8 cellular contexts compared by ENCODE assay signal in the genomic region with DNA sequence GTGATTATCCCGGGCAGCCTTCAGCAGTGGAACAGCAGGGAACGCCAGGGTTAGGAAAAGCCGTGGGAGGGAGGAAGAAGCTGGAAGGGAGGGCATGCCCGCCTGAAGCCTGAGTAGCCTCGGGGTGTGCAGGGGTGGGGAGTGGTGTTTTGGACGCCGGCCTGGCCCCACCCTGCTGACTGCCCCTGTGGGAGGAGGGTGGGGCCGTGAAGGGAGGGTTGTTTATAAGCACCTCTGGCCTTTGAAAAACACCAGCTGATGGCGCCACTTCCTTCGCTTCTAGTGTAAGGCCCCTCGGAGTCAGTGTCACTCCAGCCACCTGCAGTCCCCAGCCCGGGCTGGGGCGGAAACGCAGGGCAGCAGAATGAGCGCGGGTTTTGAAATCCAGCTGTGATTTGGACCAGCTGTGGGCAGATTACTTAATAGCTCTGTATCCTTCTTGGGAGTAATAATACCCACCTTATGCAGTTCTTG. TPM values are rescaled to one million over a fixed set of nuclear protein-coding genes. Genes with fewer than 3 reads are reported as not detected.
DNase-seq lines count a peak whose midpoint lies in the region; ATAC-seq and TF ChIP-seq lines count a peak whose summit lies in the region.

No MANE protein-coding gene starts in this region.

- no peak for TF ChIP-seq POLR2A in gastroesophageal sphincter (IDR thresholded peaks at IDR 0.05)

- peak; percentile 84 for DNase-seq in GM03348 (ENCODE audit: low spot score)
- peak; percentile 80 for DNase-seq in RPMI7951 (ENCODE audit: low read depth)
- peak; percentile 66 for DNase-seq in renal cortical epithelial cell (ENCODE audit: low read depth)
- no peak for DNase-seq in activated CD4-positive, alpha-beta T cell treated with anti-CD3 and anti-CD28 coated beads for 48 hours
- no peak for DNase-seq in T-helper 9 cell

- peaks cover 40% of the 10 kb centered on the region for H3K27me3 ChIP-seq in gastroesophageal sphincter

- H3K9me3 ChIP-seq in gastroesophageal sphincter, result no peaks in the 10 kb centered on the region

- peak overlapping the region in 1 of 2 donors; percentile 34 for H3K4me3 ChIP-seq in gastroesophageal sphincter

- WGBS in gastroesophageal sphincter (ENCODE audit: low coverage in 1 of 2), 2 donors, result 21% methylated on average over 3 of the region's 16 CpGs; no CpG with 5 or more reads in 1 of the 2 donors

- H3K27ac ChIP-seq in gastroesophageal sphincter, result peak overlapping the region in 1 of 4 donors; percentile 49

- ATAC-seq in gastroesophageal sphincter (peak; percentile 70), HG02588 (IDR thresholded peaks at IDR 0.05; ENCODE audit: unreplicated experiment) (no peak), HG03520 (IDR thresholded peaks at IDR 0.05; ENCODE audit: unreplicated experiment) (no peak)

- H3K4me1 ChIP-seq in gastroesophageal sphincter, result peaks cover 0 to 14% (median 3%) of the 10 kb centered on the region in 3 donors

- no peak for TF ChIP-seq EP300 in gastroesophageal sphincter (IDR thresholded peaks at IDR 0.05)

- no peak for TF ChIP-seq CTCF in gastroesophageal sphincter (IDR thresholded peaks at IDR 0.05)

- no peaks in the 10 kb centered on the region for H3K36me3 ChIP-seq in gastroesophageal sphincter

RNA-seq across cellular contexts. Expression of gene BMP6, which starts 52.8 kb away (rescaled TPM):
- total RNA-seq in RPMI7951 (2014; rRNA removed; shearing (Covaris generic)), result not detected in 2 replicates
- total RNA-seq in gastroesophageal sphincter (10 to 100 TPM in 1 of 4 donors, 1 to 10 TPM in 3; 1.4 to 16.1 (median 6.0) TPM), renal cortical epithelial cell (0.69 and 0.75 TPM in 2 replicates)

Comparison
In these comparisons a context has a peak if more than half of its experiments do, and no peak if none do; other contexts are left out.
1. DNase-seq: peak in GM03348 (single experiment), RPMI7951 (single experiment) and renal cortical epithelial cell (single experiment); none in activated CD4-positive, alpha-beta T cell treated with anti-CD3 and anti-CD28 coated beads for 48 hours (single experiment) and T-helper 9 cell (single experiment).